ENCODE assay signal across 1 cellular context in the genomic region with DNA sequence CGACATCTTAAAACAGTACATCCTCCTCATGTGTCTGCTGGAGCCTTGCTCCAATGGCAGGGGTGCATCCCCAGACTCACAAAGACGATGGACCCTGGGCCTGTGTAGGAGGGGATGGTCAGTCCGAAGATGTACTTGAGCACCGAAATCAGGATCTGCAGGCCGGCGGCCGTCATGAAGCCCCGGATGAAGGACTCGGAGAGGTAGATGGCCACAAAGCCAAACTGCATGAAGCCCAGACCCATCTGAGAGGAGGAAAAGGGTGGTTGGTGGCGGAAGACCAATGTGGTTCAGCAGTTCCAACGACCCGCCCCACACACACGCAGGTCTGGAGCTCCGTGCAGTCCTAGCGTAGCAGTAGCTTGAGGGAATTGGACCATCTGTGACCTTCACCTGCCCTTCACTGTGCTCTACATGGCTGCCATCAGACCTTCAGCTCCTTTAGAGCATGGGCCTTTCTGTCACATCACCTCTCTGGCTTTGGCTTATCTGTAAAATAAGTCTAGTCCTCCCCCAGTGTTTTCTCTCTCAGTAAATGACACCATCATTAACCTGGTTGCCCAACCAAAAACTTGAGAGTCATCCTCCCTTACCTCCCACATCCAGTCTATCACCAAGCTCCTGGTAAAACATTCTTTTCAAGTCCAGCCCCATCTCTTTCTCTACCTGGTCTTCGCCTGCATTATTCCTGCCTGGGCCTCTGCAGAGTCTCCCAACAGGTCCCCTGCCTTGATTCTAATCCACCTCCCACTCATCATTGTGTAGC.
A peak's percentile ranks its signal among the peaks of the same experiment; 100 is the strongest.
TF ChIP-seq lines count a peak whose summit lies in the region.

No MANE protein-coding gene starts in this region.

TF ChIP-seq in K562, 482 proteins besides CTCF, POLR2A, EP300 and RAD21 (continued from another document):
- TF ChIP-seq, protein P1, sequence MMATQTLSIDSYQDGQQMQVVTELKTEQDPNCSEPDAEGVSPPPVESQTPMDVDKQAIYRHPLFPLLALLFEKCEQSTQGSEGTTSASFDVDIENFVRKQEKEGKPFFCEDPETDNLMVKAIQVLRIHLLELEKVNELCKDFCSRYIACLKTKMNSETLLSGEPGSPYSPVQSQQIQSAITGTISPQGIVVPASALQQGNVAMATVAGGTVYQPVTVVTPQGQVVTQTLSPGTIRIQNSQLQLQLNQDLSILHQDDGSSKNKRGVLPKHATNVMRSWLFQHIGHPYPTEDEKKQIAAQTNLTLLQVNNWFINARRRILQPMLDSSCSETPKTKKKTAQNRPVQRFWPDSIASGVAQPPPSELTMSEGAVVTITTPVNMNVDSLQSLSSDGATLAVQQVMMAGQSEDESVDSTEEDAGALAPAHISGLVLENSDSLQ (IDR thresholded peaks at IDR 0.05) = peak; percentile 30; the same call in 1 of the 2 replicates
- TF ChIP-seq ZNF316 (IDR thresholded peaks at IDR 0.05) (peak; percentile 33; the same call in 1 of the 2 replicates), CEBPB (tag; IDR thresholded peaks at IDR 0.05) (peak; percentile 66), MEIS2 (IDR thresholded peaks at IDR 0.05; ENCODE audit: partially characterized antibody) (peak; percentile 17), ZNF146 (CRISPR knock-in tag; IDR thresholded peaks at IDR 0.05; ENCODE audit: unreplicated experiment) (no peak), YY1 (IDR thresholded peaks at IDR 0.05; ENCODE audit: borderline replicate concordance in 1 of 3, control insufficient read depth in 1 of 3, extremely low read depth in 1 of 3, insufficient read depth in 3 of 3, insufficient read length in 1 of 3, insufficient replicate concordance in 2 of 3, low read depth in 1 of 3, low read length in 2 of 3) (peak in 1 of 3 experiments; percentile 34), SP1 (CRISPR knock-in tag; IDR thresholded peaks at IDR 0.05) (no peak), CEBPG (CRISPR knock-in tag; IDR thresholded peaks at IDR 0.05) (no peak), CEBPG (tag; conservative IDR thresholded peaks at IDR 0.05 in 1 of 2, IDR thresholded peaks at IDR 0.05 in 1 of 2) (0 out of 4 replicates have a peak, but pooled peaks have one; percentile 5 to 8), ZNF785 (CRISPR knock-in tag; IDR thresholded peaks at IDR 0.05) (no peak), NFE2 (IDR thresholded peaks at IDR 0.05; ENCODE audit: low read depth) (peak; percentile 40; the same call in 1 of the 2 replicates), LARP7 (IDR thresholded peaks at IDR 0.05) (no peak), MAFG (tag; conservative IDR thresholded peaks at IDR 0.05) (peak; percentile 56), CBFA2T3 (IDR thresholded peaks at IDR 0.05) (peak; percentile 22; the same call in 1 of the 2 replicates), ESRRA (IDR thresholded peaks at IDR 0.05; ENCODE audit: borderline replicate concordance, low read depth) (peak; percentile 81)
- TF ChIP-seq, protein P2, sequence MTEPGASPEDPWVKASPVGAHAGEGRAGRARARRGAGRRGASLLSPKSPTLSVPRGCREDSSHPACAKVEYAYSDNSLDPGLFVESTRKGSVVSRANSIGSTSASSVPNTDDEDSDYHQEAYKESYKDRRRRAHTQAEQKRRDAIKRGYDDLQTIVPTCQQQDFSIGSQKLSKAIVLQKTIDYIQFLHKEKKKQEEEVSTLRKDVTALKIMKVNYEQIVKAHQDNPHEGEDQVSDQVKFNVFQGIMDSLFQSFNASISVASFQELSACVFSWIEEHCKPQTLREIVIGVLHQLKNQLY (CRISPR knock-in tag; conservative IDR thresholded peaks at IDR 0.05) = no peak
- TF ChIP-seq, protein P3, sequence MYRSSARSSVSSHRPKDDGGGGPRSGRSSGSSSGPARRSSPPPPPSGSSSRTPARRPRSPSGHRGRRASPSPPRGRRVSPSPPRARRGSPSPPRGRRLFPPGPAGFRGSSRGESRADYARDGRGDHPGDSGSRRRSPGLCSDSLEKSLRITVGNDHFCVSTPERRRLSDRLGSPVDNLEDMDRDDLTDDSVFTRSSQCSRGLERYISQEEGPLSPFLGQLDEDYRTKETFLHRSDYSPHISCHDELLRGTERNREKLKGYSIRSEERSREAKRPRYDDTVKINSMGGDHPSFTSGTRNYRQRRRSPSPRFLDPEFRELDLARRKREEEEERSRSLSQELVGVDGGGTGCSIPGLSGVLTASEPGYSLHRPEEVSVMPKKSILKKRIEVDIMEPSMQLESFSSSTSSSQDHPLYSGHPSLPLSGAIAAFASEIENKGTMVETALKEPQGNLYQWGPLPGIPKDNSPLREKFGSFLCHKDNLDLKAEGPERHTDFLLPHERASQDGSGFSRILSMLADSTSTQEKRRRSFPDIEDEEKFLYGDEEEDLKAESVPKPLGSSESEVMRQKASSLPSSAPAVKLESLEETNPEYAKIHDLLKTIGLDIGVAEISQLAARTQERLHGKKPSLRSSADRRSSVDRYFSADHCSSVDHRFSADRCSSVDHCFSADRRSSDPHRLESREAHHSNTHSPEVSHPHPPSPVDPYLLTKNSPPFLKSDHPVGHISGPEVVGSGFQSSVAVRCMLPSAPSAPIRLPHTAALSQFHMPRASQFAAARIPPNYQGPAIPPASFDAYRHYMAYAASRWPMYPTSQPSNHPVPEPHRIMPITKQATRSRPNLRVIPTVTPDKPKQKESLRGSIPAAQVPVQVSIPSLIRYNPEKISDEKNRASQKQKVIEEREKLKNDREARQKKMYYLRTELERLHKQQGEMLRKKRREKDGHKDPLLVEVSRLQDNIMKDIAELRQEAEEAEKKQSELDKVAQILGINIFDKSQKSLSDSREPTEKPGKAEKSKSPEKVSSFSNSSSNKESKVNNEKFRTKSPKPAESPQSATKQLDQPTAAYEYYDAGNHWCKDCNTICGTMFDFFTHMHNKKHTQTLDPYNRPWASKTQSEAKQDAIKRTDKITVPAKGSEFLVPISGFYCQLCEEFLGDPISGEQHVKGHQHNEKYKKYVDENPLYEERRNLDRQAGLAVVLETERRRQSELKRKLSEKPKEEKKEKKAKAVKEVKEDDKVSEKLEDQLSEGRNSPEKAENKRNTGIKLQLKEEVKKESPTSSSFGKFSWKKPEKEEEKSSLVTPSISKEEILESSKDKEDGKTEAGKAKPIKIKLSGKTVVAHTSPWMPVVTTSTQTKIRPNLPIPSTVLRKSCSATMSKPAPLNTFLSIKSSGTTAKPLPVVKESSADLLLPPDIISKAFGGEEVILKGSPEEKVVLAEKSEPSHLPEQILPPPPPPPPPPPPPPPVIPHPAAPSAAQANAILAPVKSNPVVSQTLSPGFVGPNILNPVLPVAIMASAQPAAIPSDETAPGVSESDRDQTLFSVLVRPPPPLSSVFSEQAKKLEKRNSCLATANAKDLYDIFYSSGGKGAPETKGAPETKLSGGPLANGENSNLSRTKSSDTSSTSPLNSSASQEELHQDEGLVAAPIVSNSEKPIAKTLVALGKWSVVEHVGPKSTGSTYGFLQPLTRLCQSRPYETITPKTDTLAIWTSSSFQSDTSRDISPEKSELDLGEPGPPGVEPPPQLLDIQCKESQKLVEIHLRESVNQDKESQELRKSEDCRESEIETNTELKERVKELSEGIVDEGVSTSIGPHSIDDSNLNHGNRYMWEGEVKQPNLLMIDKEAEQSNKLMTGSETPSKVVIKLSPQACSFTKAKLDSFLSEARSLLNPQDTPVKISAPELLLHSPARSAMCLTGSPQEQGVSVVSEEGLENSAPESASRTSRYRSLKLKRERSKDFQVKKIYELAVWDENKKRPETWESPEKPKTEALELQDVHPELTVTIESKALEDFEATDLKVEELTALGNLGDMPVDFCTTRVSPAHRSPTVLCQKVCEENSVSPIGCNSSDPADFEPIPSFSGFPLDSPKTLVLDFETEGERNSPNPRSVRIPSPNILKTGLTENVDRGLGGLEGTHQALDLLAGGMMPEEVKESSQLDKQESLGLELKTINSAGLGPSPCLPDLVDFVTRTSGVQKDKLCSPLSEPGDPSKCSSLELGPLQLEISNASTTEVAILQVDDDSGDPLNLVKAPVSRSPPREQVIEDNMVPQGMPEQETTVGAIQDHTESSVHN (IDR thresholded peaks at IDR 0.05; ENCODE audit: borderline replicate concordance in 1 of 2, low read depth in 1 of 2) = no peak
- TF ChIP-seq, protein P4, sequence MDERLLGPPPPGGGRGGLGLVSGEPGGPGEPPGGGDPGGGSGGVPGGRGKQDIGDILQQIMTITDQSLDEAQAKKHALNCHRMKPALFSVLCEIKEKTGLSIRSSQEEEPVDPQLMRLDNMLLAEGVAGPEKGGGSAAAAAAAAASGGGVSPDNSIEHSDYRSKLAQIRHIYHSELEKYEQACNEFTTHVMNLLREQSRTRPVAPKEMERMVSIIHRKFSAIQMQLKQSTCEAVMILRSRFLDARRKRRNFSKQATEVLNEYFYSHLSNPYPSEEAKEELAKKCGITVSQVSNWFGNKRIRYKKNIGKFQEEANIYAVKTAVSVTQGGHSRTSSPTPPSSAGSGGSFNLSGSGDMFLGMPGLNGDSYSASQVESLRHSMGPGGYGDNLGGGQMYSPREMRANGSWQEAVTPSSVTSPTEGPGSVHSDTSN (CRISPR knock-in tag; IDR thresholded peaks at IDR 0.05; ENCODE audit: low read depth) = no peak
- TF ChIP-seq, protein P4 (tag; conservative IDR thresholded peaks at IDR 0.05; ENCODE audit: low read depth) = 0 out of 2 replicates have a peak, but pooled peaks have one; percentile 14
